ENCODE assay signal across 8 cellular contexts in genomic region chr1:220189750-220190347, GRCh38.
DNase-seq lines count a peak whose midpoint lies in the region; ATAC-seq and TF ChIP-seq lines count a peak whose summit lies in the region.

No MANE protein-coding gene starts in this region.

- no peak overlapping the region for H2BK15ac ChIP-seq in neuronal stem cell (ENCODE audit: low read length)

- no peak overlapping the region for H4K91ac ChIP-seq in neuronal stem cell (ENCODE audit: low read depth, low read length, poor library complexity)

- H3K4ac ChIP-seq in neuronal stem cell (ENCODE audit: low read length) = no peak overlapping the region

- no peak overlapping the region for H3K14ac ChIP-seq in neuronal stem cell (ENCODE audit: low read length)

- H3K9me3 ChIP-seq in neuronal stem cell (replicated peaks in 1 of 2; ENCODE audit: control insufficient read depth in 2 of 2, insufficient read depth in 1 of 2, low read depth in 1 of 2, low read length in 2 of 2) (peaks cover 0 to 2% of the 10 kb centered on the region in 2 donors), prostate gland (no peaks in the 10 kb centered on the region)

- no peak overlapping the region for H3K4me2 ChIP-seq in neuronal stem cell (ENCODE audit: insufficient read depth, low read length, poor library complexity, severe bottlenecking)

- H3K9ac ChIP-seq in neuronal stem cell (ENCODE audit: low read depth, low read length, poor library complexity) = no peak overlapping the region

- no peak overlapping the region for H3K4me3 Mint-ChIP-seq in osteocyte (ENCODE audit: unreplicated experiment)

- no peak overlapping the region for H2BK120ac ChIP-seq in neuronal stem cell (ENCODE audit: low read depth, low read length)

- peaks cover 36% of the 10 kb centered on the region for H3K36me3 Mint-ChIP-seq in osteocyte (ENCODE audit: unreplicated experiment)

- peaks cover 10 to 95% of the 10 kb centered on the region in 2 donors for H3K36me3 ChIP-seq in neuronal stem cell (replicated peaks in 1 of 2; ENCODE audit: control insufficient read depth in 2 of 2, insufficient read depth in 2 of 2, low read length in 2 of 2)
- H3K36me3 ChIP-seq in prostate gland = peaks cover 0 to 9% of the 10 kb centered on the region in 2 donors

- H2BK12ac ChIP-seq in neuronal stem cell (ENCODE audit: low read length) = no peak overlapping the region

- H3K27ac ChIP-seq in neuronal stem cell (replicated peaks; ENCODE audit: low read length) = no peak overlapping the region
- no peak overlapping the region for H3K27ac ChIP-seq in prostate gland

- H3K27me3 ChIP-seq in neuronal stem cell (ENCODE audit: control insufficient read depth in 3 of 3, insufficient read depth in 3 of 3, low read depth in 1 of 3, low read length in 3 of 3) (no peaks in the 10 kb centered on the region), prostate gland (replicated peaks; ENCODE audit: insufficient read depth) (no peaks in the 10 kb centered on the region)

- ATAC-seq in GM18870 (IDR thresholded peaks at IDR 0.05; ENCODE audit: unreplicated experiment) = peak; percentile 53

- no peak overlapping the region for H3K4me3 ChIP-seq in cardiac fibroblast (replicated peaks in 1 of 2; ENCODE audit: low read depth in 2 of 2, low read length in 2 of 2)
- no peak overlapping the region for H3K4me3 ChIP-seq in neuronal stem cell (ENCODE audit: low read length in 2 of 2)
- H3K4me3 ChIP-seq in prostate gland = no peak overlapping the region

- no peaks in the 10 kb centered on the region for H3K9me3 Mint-ChIP-seq in osteocyte (ENCODE audit: unreplicated experiment)

- H4K8ac ChIP-seq in neuronal stem cell (ENCODE audit: low read depth, low read length) = no peak overlapping the region

- H3K4me1 Mint-ChIP-seq in osteocyte (ENCODE audit: unreplicated experiment) = peaks cover 6% of the 10 kb centered on the region

- H3K4me1 ChIP-seq in neuronal stem cell (ENCODE audit: control insufficient read depth in 2 of 2, insufficient read depth in 1 of 2, low read depth in 1 of 2, low read length in 2 of 2) (peaks cover 0 to 3% of the 10 kb centered on the region in 2 donors), prostate gland (replicated peaks) (no peaks in the 10 kb centered on the region)

- no peak overlapping the region for H3K18ac ChIP-seq in neuronal stem cell (ENCODE audit: low read length)

- TF ChIP-seq CTCF in cardiac fibroblast (IDR thresholded peaks at IDR 0.05; ENCODE audit: low read depth, low read length) = peak; percentile 31
- peak; percentile 67 for TF ChIP-seq CTCF in osteocyte (IDR thresholded peaks at IDR 0.05)
- peak in 2 of 4 experiments; percentile 33 to 36 for TF ChIP-seq CTCF in prostate gland (IDR thresholded peaks at IDR 0.05)

- WGBS in neuronal stem cell (ENCODE audit: extremely low coverage in 2 of 2, insufficient read length in 2 of 2, insufficient replicate concordance in 1 of 2), 2 donors = no CpG with 5 or more reads among the region's 1 CpG
- 83% methylated on average over 1 of the region's 1 CpG for WGBS in prostate gland

- intact Hi-C loops in prostate gland (cut with DNase I) = no loop called here

- no peak overlapping the region for H2AFZ ChIP-seq in neuronal stem cell (ENCODE audit: low read length)

- H3K79me1 ChIP-seq in neuronal stem cell (ENCODE audit: low read depth, low read length) = no peaks in the 10 kb centered on the region

- no peaks in the 10 kb centered on the region for H3K27me3 Mint-ChIP-seq in osteocyte (ENCODE audit: unreplicated experiment)

- no peak overlapping the region for H2AK5ac ChIP-seq in neuronal stem cell (ENCODE audit: low read depth, low read length)

- H3K27ac Mint-ChIP-seq in osteocyte (ENCODE audit: unreplicated experiment) = no peak overlapping the region

- H2BK5ac ChIP-seq in neuronal stem cell (ENCODE audit: low read length) = no peak overlapping the region

- H3K23ac ChIP-seq in neuronal stem cell (ENCODE audit: low read depth, low read length, poor library complexity) = no peak overlapping the region

- no peak for TF ChIP-seq POLR2A in prostate gland (IDR thresholded peaks at IDR 0.05)

- DNase-seq in AG20443 (ENCODE audit: low spot score) (peak; percentile 45), NCI-H2227 (lab: John Stamatoyannopoulos, UW; ENCODE audit: unreplicated experiment) (peak; percentile 39), cardiac fibroblast (ENCODE audit: low read depth in 2 of 2) (peak; percentile 55 to 60), osteocyte (ENCODE audit: extremely low spot score, unreplicated experiment) (no peak), GOT3 (lab: John Stamatoyannopoulos, UW) (no peak), neuronal stem cell (ENCODE audit: low spot score) (no peak), prostate gland (ENCODE audit: low spot score) (no peak)

Comparison
In these comparisons a context has a peak if more than half of its experiments do, and no peak if none do; other contexts are left out.
1. DNase-seq: peak in AG20443 (single experiment), NCI-H2227 (single experiment) and cardiac fibroblast (2 of 2); none in osteocyte (single experiment), GOT3 (single experiment), neuronal stem cell (single experiment) and prostate gland (single experiment).